ENCODE assay signal across 8 cellular contexts in genomic region chrX:67555578-67556203, GRCh38. TPM values are rescaled to one million over a fixed set of nuclear protein-coding genes. Genes with fewer than 3 reads are reported as not detected.
DNase-seq lines count a peak whose midpoint lies in the region; ATAC-seq and TF ChIP-seq lines count a peak whose summit lies in the region.

No MANE protein-coding gene starts in this region.

- ATAC-seq in GM18909 (IDR thresholded peaks at IDR 0.05; ENCODE audit: poor library complexity, unreplicated experiment) (peak; percentile 76), GM18873 (IDR thresholded peaks at IDR 0.05; ENCODE audit: low FRiP score, unreplicated experiment) (no peak)

- H3K27ac Mint-ChIP-seq in CD14-positive monocyte (no peak overlapping the region), progenitor cell of endocrine pancreas (no peak overlapping the region)

- intact Hi-C loops in CD14-positive monocyte (cut with micrococcal nuclease), result no loop called here

- H3K36me3 Mint-ChIP-seq in CD14-positive monocyte (no peaks in the 10 kb centered on the region), progenitor cell of endocrine pancreas (ENCODE audit: insufficient read depth) (no peaks in the 10 kb centered on the region)

- TF ChIP-seq POLR2A in erythroblast (IDR thresholded peaks at IDR 0.05; ENCODE audit: low read length), result no peak

- H3K4me3 Mint-ChIP-seq in CD14-positive monocyte (no peak overlapping the region), progenitor cell of endocrine pancreas (ENCODE audit: low read depth) (no peak overlapping the region)

- H3K4me1 Mint-ChIP-seq in CD14-positive monocyte (no peaks in the 10 kb centered on the region), progenitor cell of endocrine pancreas (ENCODE audit: low read depth) (no peaks in the 10 kb centered on the region)

- DNase-seq in CD14-positive monocyte (ENCODE audit: low spot score), result no peak
- DNase-seq in NOMO-1 treated with DMSO at 0.1 percent for 48 hours (lab: John Stamatoyannopoulos, UW; ENCODE audit: unreplicated experiment), result peak; percentile 12
- peak; percentile 6 to 31 for DNase-seq in erythroblast (lab: John Stamatoyannopoulos, UW)
- no peak for DNase-seq in progenitor cell of endocrine pancreas (ENCODE audit: low spot score, unreplicated experiment)
- no peak for DNase-seq in NCI-H1694 treated with DMSO at 0.1 percent for 48 hours (lab: John Stamatoyannopoulos, UW)
- no peak for DNase-seq in middle frontal gyrus (ENCODE audit: extremely low spot score, low spot score)

- no peaks in the 10 kb centered on the region for H3K9me3 Mint-ChIP-seq in CD14-positive monocyte
- H3K9me3 Mint-ChIP-seq in progenitor cell of endocrine pancreas (ENCODE audit: low read depth), result peaks cover 12% of the 10 kb centered on the region

- TF ChIP-seq CTCF in CD14-positive monocyte (IDR thresholded peaks at IDR 0.05) (peak; percentile 84), progenitor cell of endocrine pancreas (IDR thresholded peaks at IDR 0.05; ENCODE audit: unreplicated experiment) (peak; percentile 67)

- peaks cover 0 to 2% (median 0%) of the 10 kb centered on the region in 3 donors for H3K27me3 Mint-ChIP-seq in CD14-positive monocyte (ENCODE audit: low read depth in 3 of 3)
- H3K27me3 Mint-ChIP-seq in progenitor cell of endocrine pancreas, result no peaks in the 10 kb centered on the region

RNA-seq across cellular contexts. Expression of gene AR, which starts 11.9 kb away (rescaled TPM):
- not detected for polyA plus RNA-seq in CD14-positive monocyte
- 1.1 and 1.4 TPM in 2 replicates for total RNA-seq in progenitor cell of endocrine pancreas

Comparison
In these comparisons a context has a peak if more than half of its experiments do, and no peak if none do; other contexts are left out.
1. DNase-seq: peak in NOMO-1 treated with DMSO at 0.1 percent for 48 hours (single experiment) and erythroblast (2 of 2); none in CD14-positive monocyte (single experiment), progenitor cell of endocrine pancreas (single experiment), NCI-H1694 treated with DMSO at 0.1 percent for 48 hours (single experiment) and middle frontal gyrus (single experiment).